Comparison of ENCODE assay signal across 18 cellular contexts in genomic region chr11:64092761-64093136, GRCh38. TPM values are rescaled to one million over a fixed set of nuclear protein-coding genes. Genes with fewer than 3 reads are reported as not detected.
"Had no signal": no experiment of that assay in that cellular context is flagged by ENCODE, and none has a peak within 500 bp of the region (broad histone marks: within the 10 kb centered on the region; RNA-seq: fewer than 3 reads in every experiment).

No MANE protein-coding gene starts in this region.

- H3K36me3 ChIP-seq: cardiac muscle cell, colonic mucosa, heart left ventricle, lower lobe of right lung, neutrophil, stomach, tibial artery, vagina had no signal

- ATAC-seq: activated naive CD8-positive, alpha-beta T cell treated with anti-CD3 and anti-CD28 coated beads, Interleukin-2, amount 50 U/mL, for 24 hours; heart left ventricle; lower lobe of right lung had no signal

- H3K4me1 Mint-ChIP-seq: activated B cell treated with CpG ODN at 0.5 μM for 24 hours; activated CD4-positive, alpha-beta T cell treated with anti-CD3 and anti-CD28 coated beads, Interleukin-2, amount 10 ng/mL, durations not matched to agents 24 days and 14 days; activated naive CD8-positive, alpha-beta T cell treated with anti-CD3 and anti-CD28 coated beads, Interleukin-2, amount 50 U/mL, for 24 hours had no signal

- H3K4me1 ChIP-seq: tibial artery had no signal

- H3K27ac ChIP-seq: cardiac muscle cell, colonic mucosa, lower lobe of right lung, neutrophil, stomach, tibial artery, vagina had no signal

- H3K27ac Mint-ChIP-seq: activated B cell treated with CpG ODN at 0.5 μM for 24 hours; activated CD4-positive, alpha-beta T cell treated with anti-CD3 and anti-CD28 coated beads, Interleukin-2, amount 10 ng/mL, durations not matched to agents 24 days and 14 days; activated naive CD8-positive, alpha-beta T cell treated with anti-CD3 and anti-CD28 coated beads, Interleukin-2, amount 50 U/mL, for 24 hours; activated T-helper 1 cell treated with anti-CD3 and anti-CD28 coated beads, Interleukin-12 subunit alpha, Interleukin-12 subunit beta, Interleukin-2, Interleukin-4 antibody, amounts not matched to agents 30 ng/mL and 10 ng/mL and 1 ng/mL, durations not matched to agents 14 hours and 24 hours and 36 hours; mesothelial cell of epicardium had no signal

- H3K9me3 ChIP-seq: colonic mucosa, heart left ventricle, lower lobe of right lung, neutrophil, stomach, tibial artery, vagina had no signal

- H3K27me3 ChIP-seq: cardiac muscle cell, colonic mucosa, heart left ventricle, stomach, tibial artery, vagina had no signal

- H3K4me3 Mint-ChIP-seq: activated B cell treated with CpG ODN at 0.5 μM for 24 hours; activated CD4-positive, alpha-beta T cell treated with anti-CD3 and anti-CD28 coated beads, Interleukin-2, amount 10 ng/mL, durations not matched to agents 24 days and 14 days; activated naive CD8-positive, alpha-beta T cell treated with anti-CD3 and anti-CD28 coated beads, Interleukin-2, amount 50 U/mL, for 24 hours; activated T-helper 1 cell treated with anti-CD3 and anti-CD28 coated beads, Interleukin-12 subunit alpha, Interleukin-12 subunit beta, Interleukin-2, Interleukin-4 antibody, amounts not matched to agents 30 ng/mL and 10 ng/mL and 1 ng/mL, durations not matched to agents 14 hours and 24 hours and 36 hours; mesothelial cell of epicardium had no signal

- DNase-seq: activated B cell treated with CpG ODN at 0.5 μM for 24 hours; activated CD4-positive, alpha-beta T cell treated with anti-CD3 and anti-CD28 coated beads, Interleukin-2, amount 10 ng/mL, durations not matched to agents 24 days and 14 days; activated naive CD4-positive, alpha-beta T cell treated with Interleukin-2 at 50 U/mL for 16 hours; activated naive CD8-positive, alpha-beta T cell treated with anti-CD3 and anti-CD28 coated beads, Interleukin-2, amount 50 U/mL, for 24 hours; colonic mucosa; effector CD8-positive, alpha-beta T cell; heart left ventricle; kidney; small intestine; stomach; tibial artery had no signal

- H3K4me3 ChIP-seq: cardiac muscle cell, colonic mucosa, heart left ventricle, lower lobe of right lung, stomach, tibial artery, vagina had no signal

- H3K27me3 Mint-ChIP-seq: activated CD4-positive, alpha-beta T cell treated with anti-CD3 and anti-CD28 coated beads, Interleukin-2, amount 10 ng/mL, durations not matched to agents 24 days and 14 days; activated naive CD8-positive, alpha-beta T cell treated with anti-CD3 and anti-CD28 coated beads, Interleukin-2, amount 50 U/mL, for 24 hours had no signal

- H3K36me3 Mint-ChIP-seq: mesothelial cell of epicardium had no signal

- H3K9me3 Mint-ChIP-seq: activated B cell treated with CpG ODN at 0.5 μM for 24 hours; activated CD4-positive, alpha-beta T cell treated with anti-CD3 and anti-CD28 coated beads, Interleukin-2, amount 10 ng/mL, durations not matched to agents 24 days and 14 days; activated naive CD8-positive, alpha-beta T cell treated with anti-CD3 and anti-CD28 coated beads, Interleukin-2, amount 50 U/mL, for 24 hours; activated T-helper 1 cell treated with anti-CD3 and anti-CD28 coated beads, Interleukin-12 subunit alpha, Interleukin-12 subunit beta, Interleukin-2, Interleukin-4 antibody, amounts not matched to agents 30 ng/mL and 10 ng/mL and 1 ng/mL, durations not matched to agents 14 hours and 24 hours and 36 hours; mesothelial cell of epicardium had no signal

RNA-seq across cellular contexts. Expression of gene FLRT1, which starts 57.0 kb away (rescaled TPM):
- total RNA-seq: activated B cell treated with CpG ODN at 0.5 μM for 24 hours; activated CD4-positive, alpha-beta T cell treated with anti-CD3 and anti-CD28 coated beads, Interleukin-2, amount 10 ng/mL, durations not matched to agents 24 days and 14 days; activated T-helper 1 cell treated with anti-CD3 and anti-CD28 coated beads, Interleukin-12 subunit alpha, Interleukin-12 subunit beta, Interleukin-2, Interleukin-4 antibody, amounts not matched to agents 30 ng/mL and 10 ng/mL and 1 ng/mL, durations not matched to agents 14 hours and 24 hours and 36 hours; lower lobe of right lung; myocyte had no signal
